ENCODE assay signal across 9 cellular contexts in genomic region chr2:46461716-46462171, GRCh38. TPM values are rescaled to one million over a fixed set of nuclear protein-coding genes. Genes with fewer than 3 reads are reported as not detected.
DNase-seq lines count a peak whose midpoint lies in the region; ATAC-seq, FAIRE-seq and TF ChIP-seq lines count a peak whose summit lies in the region.
"Had no signal": no experiment of that assay in that cellular context is flagged by ENCODE, and none has a peak within 500 bp of the region (broad histone marks: within the 10 kb centered on the region; RNA-seq: fewer than 3 reads in every experiment).

No MANE protein-coding gene starts in this region.

- POLR2A ChIA-PET in activated B cell treated with CpG ODN at 0.5 μM for 24 hours (lab: Charles Lee): interaction anchor here (1.0 to 1.5 kb wide), 2 partner anchors 108 to 481 kb away, joined by 3 to 4 read pairs; no protein-coding TSS in a partner anchor

- H3K27me3 ChIP-seq in pancreas: no peaks in the 10 kb centered on the region

- H3K9me3 ChIP-seq in pancreas: no peaks in the 10 kb centered on the region

- no peaks in the 10 kb centered on the region for H3K9me3 Mint-ChIP-seq in activated B cell treated with CpG ODN at 0.5 μM for 24 hours

- H3K36me3 Mint-ChIP-seq in activated B cell treated with CpG ODN at 0.5 μM for 24 hours (ENCODE audit: low read depth): no peaks in the 10 kb centered on the region

- H3K27me3 Mint-ChIP-seq in activated B cell treated with CpG ODN at 0.5 μM for 24 hours: no peaks in the 10 kb centered on the region

- TF ChIP-seq POLR2A in GM12892 (IDR thresholded peaks at IDR 0.05; ENCODE audit: low read depth, low read length): no peak

- H3K36me3 ChIP-seq in pancreas: no peaks in the 10 kb centered on the region

- WGBS in pancreas, 2 donors: 38 to 41% methylated on average over 7 of the region's 7 CpGs

- intact Hi-C loops in activated B cell treated with CpG ODN at 0.5 μM for 24 hours (cut with micrococcal nuclease): loop anchor here (1.0 to 2.0 kb wide), 4 partner anchors 398 to 819 kb away; no protein-coding TSS in a partner anchor
- intact Hi-C loops in pancreas (cut with DNase I): no loop called here

- peak overlapping the region; percentile 81 for H3K27ac Mint-ChIP-seq in activated B cell treated with CpG ODN at 0.5 μM for 24 hours

- CTCF ChIA-PET in activated B cell treated with CpG ODN at 0.5 μM for 24 hours (lab: Charles Lee): interaction anchor here (0.8 to 1.9 kb wide), 7 partner anchors 16 to 448 kb away, joined by 3 to 7 read pairs (median 3); no protein-coding TSS in a partner anchor

- peaks cover 21% of the 10 kb centered on the region for H3K4me1 Mint-ChIP-seq in activated B cell treated with CpG ODN at 0.5 μM for 24 hours

- ATAC-seq in GM19324 (IDR thresholded peaks at IDR 0.05; ENCODE audit: low FRiP score, unreplicated experiment): peak; percentile 27
- ATAC-seq in HG03280 (IDR thresholded peaks at IDR 0.05; ENCODE audit: unreplicated experiment): peak; percentile 12
- peak; percentile 59 for ATAC-seq in activated B cell treated with CpG ODN at 0.5 μM for 24 hours (ENCODE audit: low read depth)
- peak; percentile 14 to 26 (median 20) for ATAC-seq in pancreas
- no peak for ATAC-seq in GM21367 (IDR thresholded peaks at IDR 0.05; ENCODE audit: unreplicated experiment)

- H3K27ac ChIP-seq in pancreas: peak overlapping the region in 1 of 4 donors; percentile 58

- H3K4me3 Mint-ChIP-seq in activated B cell treated with CpG ODN at 0.5 μM for 24 hours: peak overlapping the region; percentile 60

- H3K4me3 ChIP-seq in pancreas: no peak overlapping the region

- DNase-seq in activated B cell treated with CpG ODN at 0.5 μM for 24 hours: no peak
- DNase-seq in pancreas: peak in 1 of 6 donors; percentile 29
- DNase-seq in NCI-H2081 (lab: John Stamatoyannopoulos, UW): no peak
- no peak for DNase-seq in GM12892 (ENCODE audit: insufficient read length)
- DNase-seq in HK-2 (ENCODE audit: unreplicated experiment): no peak

- peaks cover 0 to 7% (median 0%) of the 10 kb centered on the region in 3 donors for H3K4me1 ChIP-seq in pancreas

- FAIRE-seq in pancreas (lab: Jason Lieb, UNC) (no peak), GM12892 (lab: Jason Lieb, UNC) (no peak)

- TF ChIP-seq CTCF in activated B cell treated with CpG ODN at 0.5 μM for 24 hours (IDR thresholded peaks at IDR 0.05) (no peak), pancreas (IDR thresholded peaks at IDR 0.05) (no peak)

RNA-seq across cellular contexts. Expression of gene TMEM247, which starts 17.6 kb away (rescaled TPM):
- not detected in 2 replicates for total RNA-seq in activated B cell treated with CpG ODN at 0.5 μM for 24 hours
- not detected for total RNA-seq in pancreas
- not detected for polyA plus RNA-seq in pancreas
- not detected for polyA plus RNA-seq in GM12892 (2012; ENCODE audit: missing spikeins)
- total RNA-seq: RPMI7951 had no signal
